Comparison of ENCODE assay signal across 8 cellular contexts in genomic region chr5:141412853-141413539, GRCh38. TPM values are rescaled to one million over a fixed set of nuclear protein-coding genes. Genes with fewer than 3 reads are reported as not detected.
DNase-seq lines count a peak whose midpoint lies in the region; ATAC-seq and TF ChIP-seq lines count a peak whose summit lies in the region.

TSS of gene PCDHGA10 (plus strand) at chr5:141412987. CDS start at chr5:141413176, 189 bp downstream.

- peak; percentile 11 for DNase-seq in NCI-H1092 treated with DMSO at 0.1 percent for 48 hours (lab: John Stamatoyannopoulos, UW)
- DNase-seq in NCI-H1092 (lab: John Stamatoyannopoulos, UW), result no peak
- peak; percentile 45 for DNase-seq in NCI-H1694 treated with DMSO at 0.1 percent for 48 hours (lab: John Stamatoyannopoulos, UW)
- peak; percentile 71 for DNase-seq in activated CD8-positive, alpha-beta T cell treated with anti-CD3 and anti-CD28 coated beads, Interleukin-2, amount 10 ng/mL, durations not matched to agents 7 days and 5 days
- DNase-seq in testis, result peak; percentile 74

- H3K9me3 ChIP-seq in esophagus (ENCODE audit: control insufficient read depth in 2 of 2, insufficient read depth in 1 of 2, low read depth in 1 of 2, low read length in 1 of 2) (peaks cover 40 to 48% of the 10 kb centered on the region in 2 donors), muscle layer of duodenum (ENCODE audit: control insufficient read depth in 1 of 2, low read length in 2 of 2) (peaks cover 46 to 79% of the 10 kb centered on the region in 2 donors), testis (no peaks in the 10 kb centered on the region)

- H3K9me3 Mint-ChIP-seq in activated CD8-positive, alpha-beta T cell treated with anti-CD3 and anti-CD28 coated beads, Interleukin-2, amount 10 ng/mL, durations not matched to agents 7 days and 5 days (ENCODE audit: insufficient read depth), result peaks cover 25% of the 10 kb centered on the region

- H3K4me1 Mint-ChIP-seq in activated CD8-positive, alpha-beta T cell treated with anti-CD3 and anti-CD28 coated beads, Interleukin-2, amount 10 ng/mL, durations not matched to agents 7 days and 5 days (ENCODE audit: low read depth), result peaks cover 25% of the 10 kb centered on the region

- H3K4me1 ChIP-seq in esophagus (ENCODE audit: control insufficient read depth in 2 of 2, insufficient read depth in 2 of 2, low read length in 1 of 2) (no peaks in the 10 kb centered on the region), muscle layer of duodenum (ENCODE audit: control insufficient read depth in 1 of 2, insufficient read depth in 2 of 2, low read length in 2 of 2) (no peaks in the 10 kb centered on the region), testis (no peaks in the 10 kb centered on the region)

- WGBS in esophagus, 2 donors, result 20 to 22% methylated on average over 31 of the region's 31 CpGs
- 9 to 28% methylated on average over 27 to 31 of the region's 31 CpGs for WGBS in testis, 2 donors

- H3K4me3 ChIP-seq in esophagus (ENCODE audit: low read depth in 1 of 2, low read length in 2 of 2) (peak within 1 kb of the TSS; percentile 25 to 37), muscle layer of duodenum (ENCODE audit: low read depth in 1 of 2, low read length in 2 of 2) (peak within 1 kb of the TSS; percentile 55 to 70), testis (peak within 1 kb of the TSS in 1 of 2 donors; percentile 36)

- CTCF ChIA-PET in activated CD8-positive, alpha-beta T cell treated with anti-CD3 and anti-CD28 coated beads, Interleukin-2, amount 10 ng/mL, durations not matched to agents 7 days and 5 days (lab: Charles Lee), result interaction anchor here (0.6 to 4.1 kb wide), 34 partner anchors 8 to 691 kb away, joined by 3 to 36 read pairs (median 5); partner anchors contain the start of genes PCDHGA11, PCDHGA12, PCDHGA4 and PCDHGA8

- peak; percentile 62 for ATAC-seq in HG02623 (IDR thresholded peaks at IDR 0.05; ENCODE audit: unreplicated experiment)
- ATAC-seq in activated CD8-positive, alpha-beta T cell treated with anti-CD3 and anti-CD28 coated beads, Interleukin-2, amount 10 ng/mL, durations not matched to agents 7 days and 5 days, result peak; percentile 75

- H3K27ac ChIP-seq in esophagus (ENCODE audit: low read depth in 2 of 2, low read length in 1 of 2) (no peak within 1 kb of the TSS), muscle layer of duodenum (ENCODE audit: low read length) (no peak within 1 kb of the TSS), testis (no peak within 1 kb of the TSS)

- peaks cover 60% of the 10 kb centered on the region for H3K27me3 Mint-ChIP-seq in activated CD8-positive, alpha-beta T cell treated with anti-CD3 and anti-CD28 coated beads, Interleukin-2, amount 10 ng/mL, durations not matched to agents 7 days and 5 days (ENCODE audit: low read depth)

- POLR2A ChIA-PET in activated CD8-positive, alpha-beta T cell treated with anti-CD3 and anti-CD28 coated beads, Interleukin-2, amount 10 ng/mL, durations not matched to agents 7 days and 5 days (lab: Charles Lee), result interaction anchor here (1.1 kb wide), 1 partner anchor 101 kb away, joined by 3 read pairs; no protein-coding TSS in a partner anchor

- peaks cover 19% of the 10 kb centered on the region for H3K36me3 Mint-ChIP-seq in activated CD8-positive, alpha-beta T cell treated with anti-CD3 and anti-CD28 coated beads, Interleukin-2, amount 10 ng/mL, durations not matched to agents 7 days and 5 days (ENCODE audit: low read depth)

- no peaks in the 10 kb centered on the region for H3K36me3 ChIP-seq in esophagus (ENCODE audit: control insufficient read depth in 2 of 2, insufficient read depth in 2 of 2, low read length in 1 of 2)
- peaks cover 0 to 14% of the 10 kb centered on the region in 2 donors for H3K36me3 ChIP-seq in muscle layer of duodenum (ENCODE audit: control insufficient read depth in 1 of 2, insufficient read depth in 2 of 2, low read length in 2 of 2)
- no peaks in the 10 kb centered on the region for H3K36me3 ChIP-seq in testis (ENCODE audit: low read depth, missing control alignments)

- H3K27ac Mint-ChIP-seq in activated CD8-positive, alpha-beta T cell treated with anti-CD3 and anti-CD28 coated beads, Interleukin-2, amount 10 ng/mL, durations not matched to agents 7 days and 5 days, result no peak within 1 kb of the TSS

- peak within 1 kb of the TSS; percentile 71 for H3K4me3 Mint-ChIP-seq in activated CD8-positive, alpha-beta T cell treated with anti-CD3 and anti-CD28 coated beads, Interleukin-2, amount 10 ng/mL, durations not matched to agents 7 days and 5 days

- H3K27me3 ChIP-seq in esophagus (ENCODE audit: control insufficient read depth in 1 of 2, insufficient read depth in 2 of 2, low read length in 2 of 2) (peaks cover 0 to 8% of the 10 kb centered on the region in 2 donors), muscle layer of duodenum (ENCODE audit: low read depth, low read length) (no peaks in the 10 kb centered on the region), testis (no peaks in the 10 kb centered on the region)

- intact Hi-C loops in testis (cut with DNase I; ENCODE audit: low total_unique reads), result no loop called here

- no peak for TF ChIP-seq POLR2A in testis (IDR thresholded peaks at IDR 0.05)

- TF ChIP-seq CTCF in testis (IDR thresholded peaks at IDR 0.05), result peak in 2 of 3 experiments; percentile 27 to 32

RNA-seq across cellular contexts. Expression of gene PCDHGA10, which starts in this region (rescaled TPM):
- not detected for total RNA-seq in activated CD8-positive, alpha-beta T cell treated with anti-CD3 and anti-CD28 coated beads, Interleukin-2, amount 10 ng/mL, durations not matched to agents 7 days and 5 days
- polyA plus RNA-seq in esophagus (1 to 10 TPM; 1.1 to 1.2 TPM), testis (ENCODE audit: insufficient read depth, low read depth, low replicate concordance) (1.2 TPM)
- 10 to 100 TPM; 11.3 to 11.7 TPM for total RNA-seq in testis

Comparison
In these comparisons a context has a peak if more than half of its experiments do, and no peak if none do; other contexts are left out.
1. RNA of gene PCDHGA10 (total RNA-seq): 11.3 to 11.7 TPM in testis; not detected in activated CD8-positive, alpha-beta T cell treated with anti-CD3 and anti-CD28 coated beads, Interleukin-2, amount 10 ng/mL, durations not matched to agents 7 days and 5 days; every median in the first group is over 10 times any median in the second.
2. Peak in DNase-seq and ATAC-seq in activated CD8-positive, alpha-beta T cell treated with anti-CD3 and anti-CD28 coated beads, Interleukin-2, amount 10 ng/mL, durations not matched to agents 7 days and 5 days; RNA of the gene not detected or under 1 TPM.